ENCODE assay signal across 38 cellular contexts in the genomic region with DNA sequence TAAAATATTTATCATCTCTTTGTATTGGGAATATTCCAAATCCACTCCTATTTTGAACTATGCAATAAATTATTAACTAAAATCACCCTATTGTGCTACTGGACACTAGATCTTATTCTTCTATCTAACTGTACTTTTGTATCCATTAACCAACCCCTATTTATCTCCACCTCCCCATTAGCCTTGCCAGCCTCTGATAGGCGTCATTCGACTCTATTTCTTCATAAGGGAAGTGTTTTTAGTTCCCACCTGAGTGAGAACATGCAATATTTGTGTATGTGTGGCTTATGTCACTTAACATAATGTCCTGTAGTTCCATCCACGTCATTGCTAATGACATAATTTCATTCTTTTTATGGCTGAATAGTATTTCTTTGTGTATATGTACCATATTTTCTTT.
"Had no signal": no experiment of that assay in that cellular context is flagged by ENCODE, and none has a peak within 500 bp of the region (broad histone marks: within the 10 kb centered on the region; RNA-seq: fewer than 3 reads in every experiment).

No MANE protein-coding gene starts in this region.

- H3K4me1 ChIP-seq: adrenal gland, ascending aorta, breast epithelium had no signal

- H3K36me3 ChIP-seq: brain microvascular endothelial cell had no signal

- H3K9me3 Mint-ChIP-seq: activated naive CD4-positive, alpha-beta T cell treated with anti-CD3 and anti-CD28 coated beads, Interleukin-2, amount 10 ng/mL, durations not matched to agents 7 days and 5 days; activated naive CD4-positive, alpha-beta T cell treated with anti-CD3 and anti-CD28 coated beads, Interleukin-2, amount 50 U/mL, for 24 hours; activated naive CD8-positive, alpha-beta T cell treated with anti-CD3 and anti-CD28 coated beads, Interleukin-2, amount 10 ng/mL, durations not matched to agents 7 days and 5 days; activated naive CD8-positive, alpha-beta T cell treated with anti-CD3 and anti-CD28 coated beads, Interleukin-2, amount 50 U/mL, for 24 hours; activated T-cell treated with anti-CD3 and anti-CD28 coated beads, Interleukin-2, amount 50 U/mL, for 24 hours; activated T-cell treated with anti-CD3 and anti-CD28 coated beads, Interleukin-2, amount 50 U/mL, for 4 hours; activated T-cell treated with anti-CD3 and anti-CD28 coated beads, Interleukin-2, amount 50 U/mL, for 72 hours; activated T-helper 1 cell treated with anti-CD3 and anti-CD28 coated beads, Interleukin-12 subunit alpha, Interleukin-12 subunit beta, Interleukin-2, Interleukin-4 antibody, amounts not matched to agents 30 ng/mL and 10 ng/mL and 1 ng/mL, durations not matched to agents 14 hours and 24 hours and 36 hours; activated T-helper 17 cell treated with anti-CD3 and anti-CD28 coated beads, Interleukin-2, amount 50 U/mL, for 72 hours; activated T-helper 2 cell treated with anti-CD3 and anti-CD28 coated beads, Interferon-gamma antibody, Interleukin-2, Interleukin-4, amounts not matched to agents 10 μg/mL and 5 μg/mL and 100 μg/mL, durations not matched to agents 14 hours and 24 hours and 36 hours; central memory CD8-positive, alpha-beta T cell had no signal

- H3K27ac ChIP-seq: adrenal gland, ascending aorta, brain microvascular endothelial cell, breast epithelium, cardiac muscle cell had no signal

- FAIRE-seq: astrocyte, bronchial epithelial cell had no signal

- H3K9me3 ChIP-seq: adrenal gland, ascending aorta, breast epithelium had no signal

- H3K27ac Mint-ChIP-seq: activated naive CD4-positive, alpha-beta T cell treated with anti-CD3 and anti-CD28 coated beads for 36 hours; activated naive CD4-positive, alpha-beta T cell treated with anti-CD3 and anti-CD28 coated beads, Interleukin-2, amount 10 ng/mL, durations not matched to agents 7 days and 5 days; activated naive CD4-positive, alpha-beta T cell treated with anti-CD3 and anti-CD28 coated beads, Interleukin-2, amount 50 U/mL, for 24 hours; activated naive CD8-positive, alpha-beta T cell; activated naive CD8-positive, alpha-beta T cell treated with anti-CD3 and anti-CD28 coated beads for 36 hours; activated naive CD8-positive, alpha-beta T cell treated with anti-CD3 and anti-CD28 coated beads, Interleukin-2, amount 10 ng/mL, durations not matched to agents 7 days and 5 days; activated naive CD8-positive, alpha-beta T cell treated with anti-CD3 and anti-CD28 coated beads, Interleukin-2, amount 50 U/mL, for 24 hours; activated T-cell treated with anti-CD3 and anti-CD28 coated beads, Interleukin-2, amount 50 U/mL, for 24 hours; activated T-cell treated with anti-CD3 and anti-CD28 coated beads, Interleukin-2, amount 50 U/mL, for 72 hours; activated T-helper 1 cell treated with anti-CD3 and anti-CD28 coated beads, Interleukin-12 subunit alpha, Interleukin-12 subunit beta, Interleukin-2, Interleukin-4 antibody, amounts not matched to agents 30 ng/mL and 10 ng/mL and 1 ng/mL, durations not matched to agents 14 hours and 24 hours and 36 hours; activated T-helper 17 cell treated with anti-CD3 and anti-CD28 coated beads, Interleukin-2, amount 50 U/mL, for 72 hours; activated T-helper 2 cell treated with anti-CD3 and anti-CD28 coated beads, Interferon-gamma antibody, Interleukin-2, Interleukin-4, amounts not matched to agents 10 μg/mL and 5 μg/mL and 100 μg/mL, durations not matched to agents 14 hours and 24 hours and 36 hours; brain had no signal

- H3K4me1 Mint-ChIP-seq: activated naive CD4-positive, alpha-beta T cell treated with anti-CD3 and anti-CD28 coated beads, Interleukin-2, amount 10 ng/mL, durations not matched to agents 7 days and 5 days; activated naive CD4-positive, alpha-beta T cell treated with anti-CD3 and anti-CD28 coated beads, Interleukin-2, amount 50 U/mL, for 24 hours; activated naive CD8-positive, alpha-beta T cell treated with anti-CD3 and anti-CD28 coated beads for 36 hours; activated naive CD8-positive, alpha-beta T cell treated with anti-CD3 and anti-CD28 coated beads, Interleukin-2, amount 10 ng/mL, durations not matched to agents 7 days and 5 days; activated naive CD8-positive, alpha-beta T cell treated with anti-CD3 and anti-CD28 coated beads, Interleukin-2, amount 50 U/mL, for 24 hours; activated T-helper 17 cell treated with anti-CD3 and anti-CD28 coated beads, Interleukin-2, amount 50 U/mL, for 72 hours; central memory CD8-positive, alpha-beta T cell had no signal

- H3K4me3 Mint-ChIP-seq: activated naive CD4-positive, alpha-beta T cell treated with anti-CD3 and anti-CD28 coated beads for 36 hours; activated naive CD4-positive, alpha-beta T cell treated with anti-CD3 and anti-CD28 coated beads, Interleukin-2, amount 10 ng/mL, durations not matched to agents 7 days and 5 days; activated naive CD4-positive, alpha-beta T cell treated with anti-CD3 and anti-CD28 coated beads, Interleukin-2, amount 50 U/mL, for 24 hours; activated naive CD8-positive, alpha-beta T cell; activated naive CD8-positive, alpha-beta T cell treated with anti-CD3 and anti-CD28 coated beads for 36 hours; activated naive CD8-positive, alpha-beta T cell treated with anti-CD3 and anti-CD28 coated beads, Interleukin-2, amount 10 ng/mL, durations not matched to agents 7 days and 5 days; activated naive CD8-positive, alpha-beta T cell treated with anti-CD3 and anti-CD28 coated beads, Interleukin-2, amount 50 U/mL, for 24 hours; activated T-cell treated with anti-CD3 and anti-CD28 coated beads, Interleukin-2, amount 50 U/mL, for 24 hours; activated T-cell treated with anti-CD3 and anti-CD28 coated beads, Interleukin-2, amount 50 U/mL, for 4 hours; activated T-cell treated with anti-CD3 and anti-CD28 coated beads, Interleukin-2, amount 50 U/mL, for 72 hours; activated T-helper 1 cell treated with anti-CD3 and anti-CD28 coated beads, Interleukin-12 subunit alpha, Interleukin-12 subunit beta, Interleukin-2, Interleukin-4 antibody, amounts not matched to agents 30 ng/mL and 10 ng/mL and 1 ng/mL, durations not matched to agents 14 hours and 24 hours and 36 hours; activated T-helper 17 cell treated with anti-CD3 and anti-CD28 coated beads, Interleukin-2, amount 50 U/mL, for 72 hours; brain; central memory CD8-positive, alpha-beta T cell had no signal

- ATAC-seq: activated naive CD8-positive, alpha-beta T cell treated with anti-CD3 and anti-CD28 coated beads, Interleukin-2, amount 50 U/mL, for 24 hours; activated T-cell treated with anti-CD3 and anti-CD28 coated beads, Interleukin-2, amount 50 U/mL, for 4 hours; activated T-cell treated with anti-CD3 and anti-CD28 coated beads, Interleukin-2, amount 50 U/mL, for 72 hours; activated T-helper 17 cell treated with anti-CD3 and anti-CD28 coated beads, Interleukin-2, amount 50 U/mL, for 72 hours had no signal

- H3K4me3 ChIP-seq: adrenal gland, ascending aorta, breast epithelium, cardiac muscle cell had no signal

- H3K36me3 Mint-ChIP-seq: activated naive CD4-positive, alpha-beta T cell treated with anti-CD3 and anti-CD28 coated beads, Interleukin-2, amount 10 ng/mL, durations not matched to agents 7 days and 5 days had no signal

- DNase-seq: activated effector memory CD4-positive, alpha-beta T cell treated with anti-CD3 and anti-CD28 coated beads, Interleukin-2, amount 50 U/mL, for 16 hours; activated effector memory CD4-positive, alpha-beta T cell treated with Interleukin-2 at 50 U/mL for 16 hours; activated gamma-delta T cell; activated gamma-delta T cell treated with Interleukin-2 at 50 U/mL for 16 hours; activated naive CD4-positive, alpha-beta T cell; activated naive CD4-positive, alpha-beta T cell treated with anti-CD3 and anti-CD28 coated beads for 36 hours; activated naive CD4-positive, alpha-beta T cell treated with anti-CD3 and anti-CD28 coated beads, Interleukin-2, amount 10 ng/mL, durations not matched to agents 7 days and 5 days; activated naive CD4-positive, alpha-beta T cell treated with anti-CD3 and anti-CD28 coated beads, Interleukin-2, amount 50 U/mL, for 16 hours; activated naive CD4-positive, alpha-beta T cell treated with Interleukin-2 at 50 U/mL for 16 hours; activated naive CD8-positive, alpha-beta T cell treated with anti-CD3 and anti-CD28 coated beads for 36 hours; activated naive CD8-positive, alpha-beta T cell treated with anti-CD3 and anti-CD28 coated beads, Interleukin-2, amount 10 ng/mL, durations not matched to agents 7 days and 5 days; activated naive CD8-positive, alpha-beta T cell treated with anti-CD3 and anti-CD28 coated beads, Interleukin-2, amount 50 U/mL, for 24 hours; activated T-cell treated with anti-CD3 and anti-CD28 coated beads for 4 hours; activated T-cell treated with anti-CD3 and anti-CD28 coated beads, Interleukin-2, amount 50 U/mL, for 1 hour; activated T-cell treated with anti-CD3 and anti-CD28 coated beads, Interleukin-2, amount 50 U/mL, for 24 hours; activated T-cell treated with anti-CD3 and anti-CD28 coated beads, Interleukin-2, amount 50 U/mL, for 4 hours; activated T-cell treated with anti-CD3 and anti-CD28 coated beads, Interleukin-2, amount 50 U/mL, for 48 hours; activated T-cell treated with anti-CD3 and anti-CD28 coated beads, Interleukin-2, amount 50 U/mL, for 72 hours; adrenal gland; amniotic stem cell; amygdala; anterior cingulate cortex; brain microvascular endothelial cell; caudate nucleus; central memory CD4-positive, alpha-beta T cell; cerebellar nuclear complex had no signal

- H3K27me3 Mint-ChIP-seq: activated naive CD4-positive, alpha-beta T cell treated with anti-CD3 and anti-CD28 coated beads, Interleukin-2, amount 10 ng/mL, durations not matched to agents 7 days and 5 days; activated naive CD4-positive, alpha-beta T cell treated with anti-CD3 and anti-CD28 coated beads, Interleukin-2, amount 50 U/mL, for 24 hours; activated naive CD8-positive, alpha-beta T cell; activated naive CD8-positive, alpha-beta T cell treated with anti-CD3 and anti-CD28 coated beads for 36 hours; activated naive CD8-positive, alpha-beta T cell treated with anti-CD3 and anti-CD28 coated beads, Interleukin-2, amount 10 ng/mL, durations not matched to agents 7 days and 5 days; activated naive CD8-positive, alpha-beta T cell treated with anti-CD3 and anti-CD28 coated beads, Interleukin-2, amount 50 U/mL, for 24 hours; activated T-cell treated with anti-CD3 and anti-CD28 coated beads, Interleukin-2, amount 50 U/mL, for 24 hours; activated T-helper 17 cell treated with anti-CD3 and anti-CD28 coated beads, Interleukin-2, amount 50 U/mL, for 72 hours; brain; central memory CD8-positive, alpha-beta T cell had no signal

- H3K27me3 ChIP-seq: adrenal gland, ascending aorta, brain microvascular endothelial cell, breast epithelium, cardiac muscle cell had no signal
